8 cellular contexts compared by ENCODE assay signal in genomic region chr2:127293758-127294562, GRCh38. TPM values are rescaled to one million over a fixed set of nuclear protein-coding genes. Genes with fewer than 3 reads are reported as not detected.
DNase-seq lines count a peak whose midpoint lies in the region; ATAC-seq and TF ChIP-seq lines count a peak whose summit lies in the region.

Gene ERCC3, minus strand, starts transcription at chr2:127294144. Its CDS starts 63 bp downstream, at chr2:127294081.

- H3K9me3 ChIP-seq in HUES64 (ENCODE audit: insufficient read depth, low read depth, low read length): no peaks in the 10 kb centered on the region
- no peaks in the 10 kb centered on the region for H3K9me3 ChIP-seq in muscle layer of colon (ENCODE audit: low read length)

- peak within 1 kb of the TSS; percentile 98 for H3K4me3 ChIP-seq in HUES64 (ENCODE audit: low read length)
- peak within 1 kb of the TSS; percentile 82 to 99 for H3K4me3 ChIP-seq in muscle layer of colon (ENCODE audit: low read depth in 1 of 2, low read length in 2 of 2)

- H3K27ac ChIP-seq in HUES64 (ENCODE audit: low read depth, low read length): peak within 1 kb of the TSS; percentile 87
- peak within 1 kb of the TSS; percentile 94 for H3K27ac ChIP-seq in muscle layer of colon (ENCODE audit: low read depth, low read length)

- H3K4me1 ChIP-seq in HUES64 (ENCODE audit: insufficient read depth, low read length) (0 out of 2 replicates have a peak, but pooled peaks cover 4% of the 10 kb centered on the region), muscle layer of colon (ENCODE audit: insufficient read depth, low read length) (no peaks in the 10 kb centered on the region)

- ATAC-seq in GM21515 (IDR thresholded peaks at IDR 0.05; ENCODE audit: unreplicated experiment) (peak; percentile 99), esophagus mucosa (peak; percentile 85)

- H3K27ac Mint-ChIP-seq in activated T-cell treated with anti-CD3 and anti-CD28 coated beads, Interleukin-2, amount 50 U/mL, for 24 hours: peak within 1 kb of the TSS; percentile 99

- no peaks in the 10 kb centered on the region for H3K27me3 Mint-ChIP-seq in activated T-cell treated with anti-CD3 and anti-CD28 coated beads, Interleukin-2, amount 50 U/mL, for 24 hours

- H3K36me3 Mint-ChIP-seq in activated T-cell treated with anti-CD3 and anti-CD28 coated beads, Interleukin-2, amount 50 U/mL, for 24 hours (ENCODE audit: low read depth): peaks cover 54% of the 10 kb centered on the region

- H3K27me3 ChIP-seq in HUES64 (ENCODE audit: insufficient read depth, low read length) (no peaks in the 10 kb centered on the region), muscle layer of colon (ENCODE audit: control insufficient read depth in 1 of 2, insufficient read depth in 2 of 2, low read length in 2 of 2) (no peaks in the 10 kb centered on the region)

- H3K36me3 ChIP-seq in HUES64 (ENCODE audit: insufficient read depth, low read length) (peaks cover 40% of the 10 kb centered on the region), muscle layer of colon (ENCODE audit: insufficient read depth, low read length) (peaks cover 31% of the 10 kb centered on the region)

- peak within 1 kb of the TSS; percentile 100 for H3K4me3 Mint-ChIP-seq in activated T-cell treated with anti-CD3 and anti-CD28 coated beads, Interleukin-2, amount 50 U/mL, for 24 hours

- H3K4me1 Mint-ChIP-seq in activated T-cell treated with anti-CD3 and anti-CD28 coated beads, Interleukin-2, amount 50 U/mL, for 24 hours (ENCODE audit: low read depth): peaks cover 31% of the 10 kb centered on the region

- H3K9ac ChIP-seq in HUES64 (ENCODE audit: low read depth, low read length) (peak within 1 kb of the TSS; percentile 93), muscle layer of colon (ENCODE audit: low read length) (peak within 1 kb of the TSS; percentile 59)

- peak; percentile 54 for DNase-seq in DMS114 treated with DMSO at 0.1 percent for 48 hours (lab: John Stamatoyannopoulos, UW; ENCODE audit: unreplicated experiment)
- peak; percentile 90 for DNase-seq in activated T-cell treated with anti-CD3 and anti-CD28 coated beads, Interleukin-2, amount 50 U/mL, for 24 hours
- DNase-seq in stimulated activated CD8-positive, alpha-beta memory T cell treated with anti-CD3 and anti-CD28 coated beads, Interleukin-7, amount 100 ng/mL, for 1 hour (ENCODE audit: low read depth in 2 of 2): peak; percentile 56 to 58

- WGBS in HUES64: under 1% methylated on average over 55 of the region's 55 CpGs

- H3K9me3 Mint-ChIP-seq in activated T-cell treated with anti-CD3 and anti-CD28 coated beads, Interleukin-2, amount 50 U/mL, for 24 hours: no peaks in the 10 kb centered on the region

TF ChIP-seq in PFSK-1, 5 proteins besides CTCF, POLR2A, EP300 and RAD21:
- peak; percentile 94 for TF ChIP-seq POLR2AphosphoS5 (IDR thresholded peaks at IDR 0.05; ENCODE audit: low read depth, low read length)
- peak; percentile 90 for TF ChIP-seq TAF1 (IDR thresholded peaks at IDR 0.05; ENCODE audit: borderline replicate concordance, insufficient read depth, low read length)
- TF ChIP-seq REST (IDR thresholded peaks at IDR 0.05; ENCODE audit: insufficient read depth in 1 of 2, low read depth in 2 of 2, low read length in 2 of 2): no peak

RNA-seq across cellular contexts. Expression of gene ERCC3, which starts in this region (rescaled TPM):
- polyA plus RNA-seq in HUES64 (2013, experiment 1 of 2): 40.6 TPM
- 40.3 TPM for polyA plus RNA-seq in HUES64 (2013, experiment 2 of 2)
- 41.0 TPM for polyA plus RNA-seq in PFSK-1 (2012; ENCODE audit: insufficient read length, low read depth)
- total RNA-seq in esophagus mucosa: 19.0 TPM

Comparison
In these comparisons a context has a peak if more than half of its experiments do, and no peak if none do; other contexts are left out.
1. Peak in every context shown above with its lines: DNase-seq, ATAC-seq, H3K4me3 ChIP-seq and H3K27ac ChIP-seq.